In the genomic region with DNA sequence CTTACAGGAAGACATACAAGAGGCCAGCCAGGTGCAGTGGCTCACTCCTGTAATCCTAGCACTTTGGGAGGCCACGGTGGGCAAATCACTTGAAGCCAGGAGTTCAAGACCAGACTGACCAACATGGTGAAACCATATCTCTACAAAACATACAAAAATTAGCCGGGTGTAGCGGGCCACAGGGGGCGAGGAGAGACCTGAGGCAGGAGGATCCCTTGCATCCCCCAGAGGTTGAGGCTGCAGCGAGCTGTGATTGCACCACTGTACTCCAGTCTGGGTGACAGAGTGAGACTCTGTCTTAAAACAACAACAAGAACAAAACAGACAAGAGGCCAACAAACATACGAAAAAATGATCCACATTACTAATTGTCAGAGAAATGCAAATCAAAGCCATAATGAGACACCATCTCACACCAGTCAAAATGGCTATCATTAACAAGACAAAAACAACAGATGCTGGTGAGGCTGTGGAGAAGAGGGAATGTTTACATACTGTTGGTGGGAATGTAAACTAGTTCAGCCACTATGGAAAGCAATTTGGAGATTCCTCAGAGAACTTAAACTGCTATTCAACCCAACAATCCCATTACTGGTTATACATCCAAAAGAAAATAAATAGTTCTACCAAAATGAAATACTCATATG, we compare ENCODE assay signal across 28 cellular contexts.
"Had no signal": no experiment of that assay in that cellular context is flagged by ENCODE, and none has a peak within 500 bp of the region (broad histone marks: within the 10 kb centered on the region; RNA-seq: fewer than 3 reads in every experiment).

No MANE protein-coding gene starts in this region.

- H2AFZ ChIP-seq: neural progenitor cell, parathyroid adenoma had no signal

- H3K4me1 ChIP-seq: gastrocnemius medialis, left ventricle myocardium inferior, lower lobe of right lung, neural progenitor cell, parathyroid adenoma, right lobe of liver, transverse colon, upper lobe of right lung, uterus had no signal

- H3K9me3 ChIP-seq: gastrocnemius medialis, left ventricle myocardium inferior, lower lobe of right lung, mucosa of descending colon, right lobe of liver, thoracic aorta, transverse colon, upper lobe of right lung, uterus had no signal

- H3K36me3 Mint-ChIP-seq: mesothelial cell of epicardium; naive B cell; neural progenitor cell; stimulated activated naive B cell treated with anti-CD40 and anti-IgM and Interleukin-4, amounts not matched to agents 10 μg/mL and 1 μg/mL and 100 μg/mL, for 72 hours had no signal

- H3K4me1 Mint-ChIP-seq: naive B cell; neural progenitor cell; stimulated activated naive B cell treated with anti-CD40 and anti-IgM and Interleukin-4, amounts not matched to agents 10 μg/mL and 1 μg/mL and 100 μg/mL, for 72 hours had no signal

- H3K27ac Mint-ChIP-seq: mesothelial cell of epicardium; naive B cell; natural killer cell treated with Interleukin-12 subunit alpha and Interleukin-12 subunit beta and Interleukin-15 and Interleukin-18, amount 100 ng/mL, for 72 hours; neural progenitor cell; progenitor cell of endocrine pancreas; stimulated activated naive B cell treated with anti-CD40 and anti-IgM and Interleukin-4, amounts not matched to agents 10 μg/mL and 1 μg/mL and 100 μg/mL, for 72 hours; stimulated activated naive CD8-positive, alpha-beta T cell treated with anti-CD3 and anti-CD28 coated beads, Interleukin-15, Interleukin-2, amounts not matched to agents 100 ng/mL and 50 ng/mL, for 24 hours had no signal

- H3K4me3 ChIP-seq: dorsolateral prefrontal cortex, gastrocnemius medialis, left ventricle myocardium inferior, lower lobe of right lung, mucosa of descending colon, neural progenitor cell, right lobe of liver, thoracic aorta, transverse colon, upper lobe of right lung, uterus had no signal

- H3K79me2 ChIP-seq: parathyroid adenoma had no signal

- H3K4me2 ChIP-seq: neural progenitor cell had no signal

- H3K9me3 Mint-ChIP-seq: neural progenitor cell had no signal

- H3K36me3 ChIP-seq: gastrocnemius medialis, left ventricle myocardium inferior, lower lobe of right lung, neural progenitor cell, right lobe of liver, thoracic aorta, transverse colon, upper lobe of right lung, uterus had no signal

- H3K4me3 Mint-ChIP-seq: mesothelial cell of epicardium; naive B cell; natural killer cell treated with Interleukin-12 subunit alpha and Interleukin-12 subunit beta and Interleukin-15 and Interleukin-18, amount 100 ng/mL, for 72 hours; neural progenitor cell; stimulated activated naive B cell treated with anti-CD40 and anti-IgM and Interleukin-4, amounts not matched to agents 10 μg/mL and 1 μg/mL and 100 μg/mL, for 72 hours; stimulated activated naive CD8-positive, alpha-beta T cell treated with anti-CD3 and anti-CD28 coated beads, Interleukin-15, Interleukin-2, amounts not matched to agents 100 ng/mL and 50 ng/mL, for 24 hours had no signal

- DNase-seq: dorsolateral prefrontal cortex; effector CD4-positive, alpha-beta T cell; foreskin fibroblast; gastrocnemius medialis; head of caudate nucleus; kidney glomerular epithelial cell; left colon; left ventricle myocardium inferior; lower lobe of right lung; mucosa of descending colon; naive B cell; small intestine; stimulated activated CD4-positive, alpha-beta T cell treated with anti-CD3 and anti-CD28 coated beads, Interleukin-15, amount 100 ng/mL, for 24 hours; stimulated activated CD4-positive, alpha-beta T cell treated with anti-CD3 and anti-CD28 coated beads, Interleukin-2, amount 100 ng/mL, for 48 hours; stimulated activated naive B cell treated with anti-CD40 and anti-IgM and Interleukin-4, amounts not matched to agents 10 μg/mL and 1 μg/mL and 100 μg/mL, for 72 hours; transverse colon; upper lobe of right lung; uterus had no signal

- H3K27me3 ChIP-seq: dorsolateral prefrontal cortex, gastrocnemius medialis, neural progenitor cell, right lobe of liver, transverse colon, upper lobe of right lung, uterus had no signal

- H3K27ac ChIP-seq: dorsolateral prefrontal cortex, epithelial cell of prostate, gastrocnemius medialis, left ventricle myocardium inferior, lower lobe of right lung, neural progenitor cell, parathyroid adenoma, right lobe of liver, thoracic aorta, transverse colon, upper lobe of right lung, uterus had no signal

- H3K27me3 Mint-ChIP-seq: naive B cell; natural killer cell treated with Interleukin-12 subunit alpha and Interleukin-12 subunit beta and Interleukin-15 and Interleukin-18, amount 100 ng/mL, for 72 hours; progenitor cell of endocrine pancreas; stimulated activated naive B cell treated with anti-CD40 and anti-IgM and Interleukin-4, amounts not matched to agents 10 μg/mL and 1 μg/mL and 100 μg/mL, for 72 hours; stimulated activated naive CD8-positive, alpha-beta T cell treated with anti-CD3 and anti-CD28 coated beads, Interleukin-15, Interleukin-2, amounts not matched to agents 100 ng/mL and 50 ng/mL, for 24 hours had no signal

- ATAC-seq: esophagus mucosa; gastrocnemius medialis; left colon; lower lobe of right lung; mucosa of descending colon; natural killer cell treated with Interleukin-12 subunit alpha and Interleukin-12 subunit beta and Interleukin-15 and Interleukin-18, amount 100 ng/mL, for 72 hours; right lobe of liver; stimulated activated naive B cell treated with anti-CD40 and anti-IgM and Interleukin-4, amounts not matched to agents 10 μg/mL and 1 μg/mL and 100 μg/mL, for 72 hours; upper lobe of right lung had no signal
